Comparison of ENCODE assay signal across 1 cellular context in the genomic region with DNA sequence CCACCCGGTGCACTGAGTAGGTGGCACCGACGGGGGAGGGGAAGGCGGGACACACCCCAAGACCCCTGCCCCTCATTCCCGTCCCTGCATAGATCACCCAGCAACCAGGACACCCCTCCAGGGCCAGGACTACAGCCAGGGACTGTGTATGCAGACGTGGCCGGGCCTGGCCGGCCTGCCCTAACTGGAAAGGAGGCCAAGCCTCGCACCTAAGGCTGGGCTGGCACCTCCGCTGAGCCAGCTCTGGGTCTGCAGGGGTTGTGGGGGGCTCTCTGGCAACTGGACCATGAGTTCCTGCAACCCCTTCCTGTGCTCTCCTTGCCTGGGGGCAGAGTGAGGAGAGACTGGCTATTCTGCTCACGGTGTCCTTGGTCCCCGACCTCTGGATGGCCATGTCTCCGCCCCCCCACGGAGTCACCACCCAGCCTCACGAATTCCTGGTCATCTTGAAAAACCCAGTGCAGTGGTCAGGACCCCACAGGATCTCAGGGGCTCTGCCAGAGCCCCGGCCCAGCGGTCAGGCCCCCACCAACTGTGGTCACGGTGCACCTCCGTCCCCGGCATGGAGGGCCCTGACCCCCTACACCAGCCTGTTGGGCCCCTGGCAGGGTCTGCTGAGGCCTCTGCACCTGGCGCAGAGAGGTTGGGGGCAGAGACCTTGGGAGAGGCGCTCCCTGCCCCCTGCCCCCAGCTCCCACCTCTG.
TF ChIP-seq lines count a peak whose summit lies in the region.

No MANE protein-coding gene starts in this region.

TF ChIP-seq in H1, 55 proteins besides CTCF, POLR2A, EP300 and RAD21:
- TF ChIP-seq SRF (IDR thresholded peaks at IDR 0.05; ENCODE audit: low read depth, low read length) (no peak), KDM4A (IDR thresholded peaks at IDR 0.05; ENCODE audit: low read depth, low read length, severe bottlenecking) (no peak), CHD1 (IDR thresholded peaks at IDR 0.05; ENCODE audit: low read depth, low read length) (no peak), CHD2 (IDR thresholded peaks at IDR 0.05; ENCODE audit: low read length) (no peak), GABPA (IDR thresholded peaks at IDR 0.05; ENCODE audit: borderline replicate concordance, insufficient read depth, low read length) (no peak), CEBPB (IDR thresholded peaks at IDR 0.05; ENCODE audit: low read depth, low read length) (no peak), PHF8 (conservative IDR thresholded peaks at IDR 0.05; ENCODE audit: low read depth, low read length) (no peak), YY1 (IDR thresholded peaks at IDR 0.05; ENCODE audit: low read depth, low read length) (no peak), SP4 (IDR thresholded peaks at IDR 0.05; ENCODE audit: low read length) (no peak), RFX5 (IDR thresholded peaks at IDR 0.05; ENCODE audit: borderline replicate concordance, low read depth, low read length) (no peak)
